In genomic region chr5:87413116-87413645, GRCh38 we compare ENCODE assay signal across 8 cellular contexts. TPM values are rescaled to one million over a fixed set of nuclear protein-coding genes. Genes with fewer than 3 reads are reported as not detected.
DNase-seq lines count a peak whose midpoint lies in the region; ATAC-seq and TF ChIP-seq lines count a peak whose summit lies in the region.

No MANE protein-coding gene starts in this region.

- H3K36me3 ChIP-seq in MG63 (peaks cover 29% of the 10 kb centered on the region), neural cell (ENCODE audit: insufficient read depth, low read length) (peaks cover 6% of the 10 kb centered on the region)

- H3K9me2 ChIP-seq in neural cell (ENCODE audit: insufficient read depth, low read length), result no peaks in the 10 kb centered on the region

- TF ChIP-seq EP300 in neural cell (conservative IDR thresholded peaks at IDR 0.05; ENCODE audit: poor library complexity, severe bottlenecking), result no peak

- peaks cover 48% of the 10 kb centered on the region for H3K79me2 ChIP-seq in neural cell (replicated peaks; ENCODE audit: insufficient read depth, low read length)

- TF ChIP-seq CTCF in GM12875 (IDR thresholded peaks at IDR 0.05; ENCODE audit: borderline replicate concordance, insufficient read depth, low read depth, low read length) (no peak), coronary artery (IDR thresholded peaks at IDR 0.05) (no peak), neural cell (IDR thresholded peaks at IDR 0.05; ENCODE audit: poor library complexity, severe bottlenecking) (no peak)

- H3K27me3 ChIP-seq in MG63 (no peaks in the 10 kb centered on the region), neural cell (ENCODE audit: insufficient read depth, low read depth, low read length) (no peaks in the 10 kb centered on the region)

- peak overlapping the region; percentile 96 for H3K9ac ChIP-seq in neural cell (ENCODE audit: low read length)

- DNase-seq in MG63, result no peak
- no peak for DNase-seq in coronary artery (ENCODE audit: low spot score)
- no peak for DNase-seq in NCI-H226
- DNase-seq in stimulated activated CD4-positive, alpha-beta T cell treated with anti-CD3 and anti-CD28 coated beads, Interleukin-1b, Interleukin-23, amount 100 ng/mL, for 48 hours, result no peak

- peak overlapping the region; percentile 41 for H3K4me3 ChIP-seq in GM12875 (ENCODE audit: low read depth, low read length)
- H3K4me3 ChIP-seq in MG63, result peak overlapping the region; percentile 78
- peak overlapping the region; percentile 95 for H3K4me3 ChIP-seq in coronary artery
- H3K4me3 ChIP-seq in neural cell (ENCODE audit: low read length), result peak overlapping the region; percentile 84

- no peak for TF ChIP-seq RAD21 in neural cell (conservative IDR thresholded peaks at IDR 0.05)

- H2AFZ ChIP-seq in neural cell (ENCODE audit: low read depth, low read length), result peak overlapping the region; percentile 67

- peak overlapping the region; percentile 99 for H3K27ac ChIP-seq in coronary artery
- H3K27ac ChIP-seq in neural cell (ENCODE audit: low read length), result peak overlapping the region; percentile 79

- no peaks in the 10 kb centered on the region for H4K20me1 ChIP-seq in neural cell (ENCODE audit: insufficient read depth)

- H3K4me2 ChIP-seq in neural cell (ENCODE audit: low read length), result peak overlapping the region; percentile 85

- no peaks in the 10 kb centered on the region for H3F3A ChIP-seq in neural cell (ENCODE audit: insufficient read depth, low read length, poor library complexity, severe bottlenecking)

- H3K9me3 ChIP-seq in MG63, result no peaks in the 10 kb centered on the region
- no peaks in the 10 kb centered on the region for H3K9me3 ChIP-seq in neural cell (ENCODE audit: low read length)

- peak; percentile 8 for ATAC-seq in GM21825 (IDR thresholded peaks at IDR 0.05; ENCODE audit: unreplicated experiment)
- no peak for ATAC-seq in activated CD4-positive, CD25-positive, alpha-beta regulatory T cell treated with anti-CD3 and anti-CD28 coated beads, Interleukin-2, amount 50 U/mL, for 24 hours

TF ChIP-seq in neural cell, 6 proteins besides CTCF, POLR2A, EP300 and RAD21:
- TF ChIP-seq EZH2 (IDR thresholded peaks at IDR 0.05; ENCODE audit: borderline replicate concordance, insufficient read depth, low read length, poor library complexity, severe bottlenecking) (no peak), MXI1 (conservative IDR thresholded peaks at IDR 0.05; ENCODE audit: poor library complexity, severe bottlenecking) (no peak)

RNA-seq across cellular contexts. Expression of gene CCNH, which starts 0.5 kb away (rescaled TPM):
- 63.4 and 69.1 TPM in 2 replicates for total RNA-seq in MG63 (2014; rRNA removed; shearing (Covaris generic); ENCODE audit: low replicate concordance)
- polyA plus RNA-seq in neural cell, result 113 and 127 TPM in 2 replicates
- polyA minus RNA-seq in neural cell, result 257 and 304 TPM in 2 replicates

Comparison
In these comparisons a context has a peak if more than half of its experiments do, and no peak if none do; other contexts are left out.
1. H3K4me3 ChIP-seq: peak in every context shown above with its lines; median percentile 95 in coronary artery; 84 in neural cell; 78 in MG63; 41 in GM12875.